In the genomic region with DNA sequence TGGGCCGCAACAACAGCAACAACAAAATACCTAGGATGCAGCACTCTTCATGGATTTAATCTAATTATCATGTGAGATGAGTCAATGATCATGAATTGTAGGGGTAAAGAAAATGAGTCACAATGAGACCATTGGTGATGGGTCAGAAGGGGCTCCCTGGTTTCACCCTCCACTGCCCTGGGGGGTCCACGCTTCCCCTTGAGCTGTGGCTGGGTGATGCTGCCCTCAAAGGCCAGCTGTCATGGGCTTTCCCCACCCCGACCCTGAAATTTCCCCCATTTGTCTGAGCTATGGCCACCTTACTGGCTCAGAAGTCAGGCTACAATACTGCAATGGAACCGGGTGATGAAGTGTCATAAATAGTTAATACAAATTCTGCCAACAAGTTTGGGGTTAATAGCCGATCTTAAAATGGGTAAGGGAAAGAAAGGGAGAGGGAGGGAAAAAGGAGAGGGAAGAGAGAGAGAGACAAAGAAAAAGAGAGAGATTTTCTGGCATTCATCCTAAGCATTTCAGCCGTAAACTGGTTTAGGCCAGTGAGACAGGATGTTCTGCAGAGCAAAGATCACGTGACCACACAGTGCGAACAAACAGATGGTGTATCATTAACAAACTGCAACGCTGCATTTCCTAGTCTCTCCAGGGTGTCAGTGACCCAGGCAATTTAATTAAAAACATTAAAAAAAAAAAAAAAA, we compare ENCODE assay signal across 8 cellular contexts.
A peak's percentile ranks its signal among the peaks of the same experiment; 100 is the strongest.
DNase-seq lines count a peak whose midpoint lies in the region; ATAC-seq, FAIRE-seq and TF ChIP-seq lines count a peak whose summit lies in the region.

No MANE protein-coding gene starts in this region.

- peaks cover 25% of the 10 kb centered on the region for H3K4me1 Mint-ChIP-seq in type B pancreatic cell (ENCODE audit: unreplicated experiment)

- no peaks in the 10 kb centered on the region for H3K27me3 Mint-ChIP-seq in type B pancreatic cell

- no peaks in the 10 kb centered on the region for H3K9me3 Mint-ChIP-seq in type B pancreatic cell

- peak overlapping the region; percentile 94 for H3K27ac Mint-ChIP-seq in type B pancreatic cell

- H3K27ac ChIP-seq in WERI-Rb-1 (peak overlapping the region; percentile 93), muscle layer of duodenum (ENCODE audit: low read length) (peak overlapping the region; percentile 92)

- FAIRE-seq in endometrium (lab: Jason Lieb, UNC): peak; percentile 97
- no peak for FAIRE-seq in D721Med (lab: Jason Lieb, UNC)

- peaks cover 13 to 18% of the 10 kb centered on the region in 2 donors for H3K4me1 ChIP-seq in muscle layer of duodenum (ENCODE audit: control insufficient read depth in 1 of 2, insufficient read depth in 2 of 2, low read length in 2 of 2)

- H3K27me3 ChIP-seq in WERI-Rb-1 (ENCODE audit: insufficient read depth, low read depth, severe bottlenecking) (no peaks in the 10 kb centered on the region), muscle layer of duodenum (ENCODE audit: low read depth, low read length) (no peaks in the 10 kb centered on the region)

- ATAC-seq in GM21381 (IDR thresholded peaks at IDR 0.05; ENCODE audit: unreplicated experiment): peak; percentile 70

- H3K4me3 Mint-ChIP-seq in type B pancreatic cell: peak overlapping the region; percentile 34

- no peak for TF ChIP-seq CTCF in WERI-Rb-1 (IDR thresholded peaks at IDR 0.05; ENCODE audit: low read depth, low read length)
- TF ChIP-seq CTCF in type B pancreatic cell (conservative IDR thresholded peaks at IDR 0.05): no peak
- no peak for TF ChIP-seq CTCF in D721Med (IDR thresholded peaks at IDR 0.05; ENCODE audit: insufficient read depth, missing control alignments)

- H3K4me3 ChIP-seq in WERI-Rb-1 (ENCODE audit: low read depth, low read length) (no peak overlapping the region), muscle layer of duodenum (ENCODE audit: low read depth in 1 of 2, low read length in 2 of 2) (peak overlapping the region in 1 of 2 donors; percentile 28)

- H3K9me3 ChIP-seq in WERI-Rb-1 (ENCODE audit: severe bottlenecking) (peaks cover 3% of the 10 kb centered on the region), muscle layer of duodenum (ENCODE audit: control insufficient read depth in 1 of 2, low read length in 2 of 2) (no peaks in the 10 kb centered on the region)

- DNase-seq in COLO668 (lab: John Stamatoyannopoulos, UW; ENCODE audit: unreplicated experiment): peak; percentile 87
- peak; percentile 36 for DNase-seq in NCI-H1436 treated with DMSO at 0.1 percent for 48 hours (lab: John Stamatoyannopoulos, UW)
- peak; percentile 78 for DNase-seq in WERI-Rb-1
- no peak for DNase-seq in type B pancreatic cell (ENCODE audit: extremely low spot score, unreplicated experiment)
- no peak for DNase-seq in D721Med (ENCODE audit: insufficient read length, low spot score)

- no peaks in the 10 kb centered on the region for H3K36me3 ChIP-seq in WERI-Rb-1
- H3K36me3 ChIP-seq in muscle layer of duodenum (ENCODE audit: control insufficient read depth in 1 of 2, insufficient read depth in 2 of 2, low read length in 2 of 2): no peaks in the 10 kb centered on the region

- peaks cover 4% of the 10 kb centered on the region for H3K36me3 Mint-ChIP-seq in type B pancreatic cell

Comparison
In these comparisons a context has a peak if more than half of its experiments do, and no peak if none do; other contexts are left out.
1. DNase-seq: peak in COLO668 (single experiment), NCI-H1436 treated with DMSO at 0.1 percent for 48 hours (single experiment) and WERI-Rb-1 (single experiment); none in type B pancreatic cell (single experiment) and D721Med (single experiment).